8 cellular contexts compared by ENCODE assay signal in genomic region chr16:4113358-4114256, GRCh38. TPM values are rescaled to one million over a fixed set of nuclear protein-coding genes. Genes with fewer than 3 reads are reported as not detected.
A peak's percentile ranks its signal among the peaks of the same experiment; 100 is the strongest.
DNase-seq lines count a peak whose midpoint lies in the region; ATAC-seq and TF ChIP-seq lines count a peak whose summit lies in the region.

No MANE protein-coding gene starts in this region.

- no peak for DNase-seq in HCT116 (ENCODE audit: low read depth, low spot score)
- DNase-seq in SK-N-MC (ENCODE audit: low read depth, low spot score), result no peak
- DNase-seq in gastrocnemius medialis, result no peak
- no peak for DNase-seq in hippocampal formation (lab: John Stamatoyannopoulos, UW)
- DNase-seq in NCI-H2081 treated with DMSO at 0.1 percent for 48 hours (lab: John Stamatoyannopoulos, UW), result no peak
- no peak for DNase-seq in nucleus accumbens (lab: John Stamatoyannopoulos, UW)

- no peak overlapping the region for H3K9ac ChIP-seq in HCT116 (ENCODE audit: low read length)
- no peak overlapping the region for H3K9ac ChIP-seq in SK-N-MC (ENCODE audit: insufficient read length)

- in situ Hi-C loops in gastrocnemius medialis (cut with MboI; ENCODE audit: low sequenced_read_pairs in 4 of 4), result loop anchor here in 2 of 4 donors (25.0 kb wide), 2 partner anchors 126 to 149 kb away; partner anchors contain the start of gene TFAP4 (in 1 of the 2)

- no peak for ATAC-seq in HCT116
- ATAC-seq in gastroesophageal sphincter, result no peak
- ATAC-seq in gastrocnemius medialis, result no peak
- ATAC-seq in HG03108 (IDR thresholded peaks at IDR 0.05; ENCODE audit: unreplicated experiment), result no peak

- H4K20me1 ChIP-seq in HCT116 (ENCODE audit: insufficient read depth), result no peaks in the 10 kb centered on the region

- H3K4me1 ChIP-seq in HCT116 (ENCODE audit: control insufficient read depth in 1 of 2, insufficient read depth in 2 of 2, low read length in 2 of 2), result peaks cover 6 to 9% of the 10 kb centered on the region in 2 experiments
- H3K4me1 ChIP-seq in gastroesophageal sphincter, result peaks cover 0 to 75% (median 39%) of the 10 kb centered on the region in 3 donors
- H3K4me1 ChIP-seq in gastrocnemius medialis, result peaks cover 49 to 59% of the 10 kb centered on the region in 2 donors

- H3K79me2 ChIP-seq in HCT116 (ENCODE audit: insufficient read depth, low read length), result no peaks in the 10 kb centered on the region

- CTCF ChIA-PET in HCT116 (lab: Charles Lee), result no interaction called here

- TSS peak; percentile 39 for BruUV-seq in HCT116 (replicated peaks; lab: Mats Ljungman, UMichigan)

- H3K9me3 ChIP-seq in HCT116 (ENCODE audit: control insufficient read depth in 1 of 2, insufficient read depth in 1 of 2, low read depth in 1 of 2, low read length in 2 of 2), result no peaks in the 10 kb centered on the region
- no peaks in the 10 kb centered on the region for H3K9me3 ChIP-seq in SK-N-MC (ENCODE audit: low read depth, low read length)
- no peaks in the 10 kb centered on the region for H3K9me3 ChIP-seq in gastroesophageal sphincter
- no peaks in the 10 kb centered on the region for H3K9me3 ChIP-seq in gastrocnemius medialis

- no peak for TF ChIP-seq EP300 in gastroesophageal sphincter (IDR thresholded peaks at IDR 0.05)

- H3K27me3 ChIP-seq in HCT116 (ENCODE audit: insufficient read depth, low read length), result no peaks in the 10 kb centered on the region
- H3K27me3 ChIP-seq in gastroesophageal sphincter, result no peaks in the 10 kb centered on the region
- H3K27me3 ChIP-seq in gastrocnemius medialis, result no peaks in the 10 kb centered on the region

- H2AFZ ChIP-seq in HCT116 (ENCODE audit: low read depth, low read length, poor library complexity, severe bottlenecking), result no peak overlapping the region

- H3K27ac ChIP-seq in HCT116 (ENCODE audit: low read depth, low read length) (no peak overlapping the region), SK-N-MC (no peak overlapping the region), gastroesophageal sphincter (no peak overlapping the region), gastrocnemius medialis (peak overlapping the region; percentile 83 to 93 (median 90))

- TF ChIP-seq RAD21 in HCT116 (IDR thresholded peaks at IDR 0.05; ENCODE audit: low read depth), result no peak

- H3K9me2 ChIP-seq in HCT116 (ENCODE audit: insufficient read depth), result no peaks in the 10 kb centered on the region

- TF ChIP-seq CTCF in HCT116 (IDR thresholded peaks at IDR 0.05 in 2 of 3, conservative IDR thresholded peaks at IDR 0.05 in 1 of 3; ENCODE audit: borderline replicate concordance in 1 of 3, insufficient read depth in 1 of 3, low read depth in 2 of 3, low read length in 2 of 3), result no peak
- no peak for TF ChIP-seq CTCF in gastroesophageal sphincter (IDR thresholded peaks at IDR 0.05)
- no peak for TF ChIP-seq CTCF in gastrocnemius medialis (IDR thresholded peaks at IDR 0.05 in 4 of 5, conservative IDR thresholded peaks at IDR 0.05 in 1 of 5)

- TF ChIP-seq POLR2A in HCT116 (IDR thresholded peaks at IDR 0.05; ENCODE audit: borderline replicate concordance, extremely low read depth, insufficient read depth, insufficient read length) (no peak), gastroesophageal sphincter (IDR thresholded peaks at IDR 0.05) (no peak), gastrocnemius medialis (IDR thresholded peaks at IDR 0.05) (no peak)

- H3K36me3 ChIP-seq in HCT116 (ENCODE audit: control insufficient read depth in 1 of 2, insufficient read depth in 2 of 2, low read length in 2 of 2) (no peaks in the 10 kb centered on the region), SK-N-MC (ENCODE audit: insufficient read depth, low read length) (no peaks in the 10 kb centered on the region), gastroesophageal sphincter (no peaks in the 10 kb centered on the region), gastrocnemius medialis (no peaks in the 10 kb centered on the region)

- intact Hi-C loops in HCT116 (cut with micrococcal nuclease), result no loop called here
- intact Hi-C loops in gastrocnemius medialis (cut with DNase I; ENCODE audit: low total_unique reads), result loop anchor here (2.0 kb wide), 2 partner anchors 19 to 61 kb away; no protein-coding TSS in a partner anchor

- H3K4me2 ChIP-seq in HCT116 (ENCODE audit: low read length), result no peak overlapping the region

- H3K4me3 ChIP-seq in HCT116 (replicated peaks in 1 of 2; ENCODE audit: low read depth in 1 of 2, low read length in 2 of 2), result no peak overlapping the region
- H3K4me3 ChIP-seq in SK-N-MC, result peak overlapping the region; percentile 51
- H3K4me3 ChIP-seq in gastroesophageal sphincter, result peak overlapping the region; percentile 6 to 69
- H3K4me3 ChIP-seq in gastrocnemius medialis, result peak overlapping the region; percentile 66 to 82 (median 70)

- POLR2A ChIA-PET in HCT116 (lab: Charles Lee), result interaction anchor here (0.6 kb wide), 1 partner anchor 60 kb away, joined by 3 read pairs; no protein-coding TSS in a partner anchor

- RAD21 ChIA-PET in HCT116 (lab: Charles Lee; ENCODE audit: low non-redundant PET in 1 of 2, low total read pairs in 2 of 2, uncharacterized antibody in 2 of 2, unreplicated experiment in 2 of 2), result no interaction called here

- WGBS in gastroesophageal sphincter (ENCODE audit: low coverage in 1 of 2), 2 donors, result 78 to 84% methylated on average over 19 to 32 of the region's 34 CpGs

TF ChIP-seq in HCT116, 20 proteins besides CTCF, POLR2A, EP300 and RAD21:
- TF ChIP-seq CEBPB (IDR thresholded peaks at IDR 0.05; ENCODE audit: low read depth) (no peak), YY1 (IDR thresholded peaks at IDR 0.05; ENCODE audit: extremely low read depth, insufficient replicate concordance, low read depth, low read length) (no peak)

RNA-seq across cellular contexts. Expression of gene ADCY9, which starts 2.6 kb away (rescaled TPM):
- total RNA-seq in HCT116 (2021; ENCODE audit: unreplicated experiment), result 9.8 TPM
- 7.0 and 7.7 TPM in 2 replicates for polyA plus RNA-seq in HCT116 (2012)
- total RNA-seq in gastroesophageal sphincter, result 10 to 100 TPM; 33.0 to 83.5 (median 43.4) TPM
- 100 to 1,000 TPM in 3 of 4 donors, 10 to 100 TPM in 1; 84.9 to 223 (median 163) TPM for total RNA-seq in gastrocnemius medialis

Comparison
In these comparisons a context has a peak if more than half of its experiments do, and no peak if none do; other contexts are left out.
1. H3K27ac ChIP-seq: peak in gastrocnemius medialis (4 of 4); none in HCT116 (single experiment), SK-N-MC (single experiment) and gastroesophageal sphincter (0 of 4).
2. H3K4me3 ChIP-seq: peak in SK-N-MC (single experiment), gastroesophageal sphincter (2 of 2) and gastrocnemius medialis (4 of 4); none in HCT116 (0 of 2).